1 cellular context compared by ENCODE assay signal in genomic region chr1:20721117-20722061, GRCh38.
TF ChIP-seq lines count a peak whose summit lies in the region.

No MANE protein-coding gene starts in this region.

TF ChIP-seq in IMR-90, 13 proteins besides CTCF, POLR2A, EP300 and RAD21:
- TF ChIP-seq MXI1 (IDR thresholded peaks at IDR 0.05; ENCODE audit: borderline replicate concordance, low read depth, low read length) (no peak), CEBPB (IDR thresholded peaks at IDR 0.05; ENCODE audit: low read depth, low read length) (no peak), NFE2L2 (IDR thresholded peaks at IDR 0.05; ENCODE audit: low read depth, low read length) (no peak), RCOR1 (IDR thresholded peaks at IDR 0.05; ENCODE audit: insufficient replicate concordance, low read length) (no peak), FOS (IDR thresholded peaks at IDR 0.05; ENCODE audit: low read depth, low read length) (no peak), USF2 (IDR thresholded peaks at IDR 0.05; ENCODE audit: low read depth, low read length) (no peak), SMC3 (IDR thresholded peaks at IDR 0.05; ENCODE audit: low read depth, low read length) (no peak), ELK1 (IDR thresholded peaks at IDR 0.05; ENCODE audit: borderline replicate concordance, low read depth, low read length) (no peak), RFX5 (IDR thresholded peaks at IDR 0.05; ENCODE audit: low read depth, low read length) (no peak), CHD1 (IDR thresholded peaks at IDR 0.05; ENCODE audit: low read depth, low read length) (no peak), MAZ (IDR thresholded peaks at IDR 0.05; ENCODE audit: borderline replicate concordance, low read depth, low read length) (no peak), MAFK (IDR thresholded peaks at IDR 0.05; ENCODE audit: low read depth, low read length) (no peak), BHLHE40 (IDR thresholded peaks at IDR 0.05; ENCODE audit: low read depth, low read length) (no peak)
